Comparison of ENCODE assay signal across 8 cellular contexts in the genomic region with DNA sequence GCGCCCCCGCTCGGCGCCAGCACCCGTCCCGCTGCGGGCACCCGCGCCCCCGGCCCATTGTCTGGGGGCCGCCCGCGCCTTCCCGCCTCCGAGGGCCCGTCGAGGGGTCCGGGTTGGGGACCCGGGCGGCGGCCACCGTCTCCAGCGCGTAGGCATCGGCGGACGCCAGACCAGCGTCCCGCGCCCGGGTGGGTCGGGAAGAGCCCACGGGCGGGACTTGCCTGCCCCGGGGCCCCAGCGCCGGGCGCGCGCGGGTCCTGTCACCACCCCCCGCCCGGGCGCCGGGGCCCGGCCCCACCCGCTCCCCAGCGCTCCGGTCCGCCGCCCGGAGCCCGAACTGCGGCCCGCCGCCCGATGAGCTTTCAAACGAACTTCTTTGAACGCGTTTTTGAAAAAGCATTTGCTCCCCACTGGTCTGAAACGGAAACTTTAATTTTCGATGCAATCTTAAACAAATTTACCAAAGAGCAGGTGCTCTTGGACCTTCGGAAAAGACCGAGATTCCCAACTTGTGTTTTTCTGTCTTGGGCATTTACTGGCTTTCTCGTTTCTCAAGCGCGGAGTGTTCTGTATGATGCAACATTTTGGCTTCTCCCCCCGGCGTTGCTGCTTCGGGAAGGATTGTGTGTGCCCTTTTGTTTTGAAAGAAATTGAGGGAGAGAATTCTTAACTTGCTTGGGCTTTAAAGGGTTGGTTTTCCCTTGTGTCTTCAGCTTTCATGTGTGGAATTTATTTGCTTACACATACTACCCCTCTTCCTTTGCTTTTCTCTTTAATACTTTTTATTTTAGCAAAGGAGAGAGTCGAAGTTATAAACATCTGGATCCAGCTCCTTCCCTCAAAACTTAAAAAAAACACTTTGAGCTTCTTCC. TPM values are rescaled to one million over a fixed set of nuclear protein-coding genes. Genes with fewer than 3 reads are reported as not detected.
DNase-seq lines count a peak whose midpoint lies in the region; ATAC-seq and TF ChIP-seq lines count a peak whose summit lies in the region.

No MANE protein-coding gene starts in this region.

- H3K9ac ChIP-seq in duodenal mucosa (ENCODE audit: low read depth in 1 of 2, low read length in 2 of 2) (peak overlapping the region; percentile 47 to 51), mesenchymal stem cell (ENCODE audit: low read length) (peak overlapping the region; percentile 98)

- peak overlapping the region; percentile 86 to 87 for H3K14ac ChIP-seq in mesenchymal stem cell (ENCODE audit: low read length in 2 of 2)

- intact Hi-C loops in thyroid gland (cut with DNase I): no loop called here

- H3K4ac ChIP-seq in mesenchymal stem cell (ENCODE audit: low read depth in 1 of 2, low read length in 2 of 2): peak overlapping the region; percentile 77 to 87

- H2AK5ac ChIP-seq in mesenchymal stem cell (ENCODE audit: low read length, severe bottlenecking): no peak overlapping the region

- H3K36me3 ChIP-seq in duodenal mucosa (ENCODE audit: control insufficient read depth in 1 of 2, insufficient read depth in 2 of 2, low read length in 2 of 2): no peaks in the 10 kb centered on the region
- H3K36me3 ChIP-seq in mesenchymal stem cell (ENCODE audit: control insufficient read depth in 1 of 2, insufficient read depth in 2 of 2, low read depth in 1 of 2, low read length in 2 of 2): peaks cover 7 to 10% of the 10 kb centered on the region in 2 experiments
- H3K36me3 ChIP-seq in thyroid gland: no peaks in the 10 kb centered on the region

- peak overlapping the region; percentile 67 for H2BK15ac ChIP-seq in mesenchymal stem cell (ENCODE audit: low read depth, poor library complexity, severe bottlenecking)

- H3K36me3 Mint-ChIP-seq in T-helper 17 cell (ENCODE audit: low read depth): peaks cover 3% of the 10 kb centered on the region

- H3K27me3 ChIP-seq in duodenal mucosa (ENCODE audit: control insufficient read depth in 1 of 2, insufficient read depth in 2 of 2, low read length in 2 of 2): peaks cover 6 to 10% of the 10 kb centered on the region in 2 donors
- no peaks in the 10 kb centered on the region for H3K27me3 ChIP-seq in mesenchymal stem cell (ENCODE audit: control insufficient read depth in 1 of 2, insufficient read depth in 1 of 2, low read length in 2 of 2)
- H3K27me3 ChIP-seq in thyroid gland: no peaks in the 10 kb centered on the region

- H3K27ac ChIP-seq in duodenal mucosa (ENCODE audit: low read depth, low read length): peak overlapping the region; percentile 70
- H3K27ac ChIP-seq in mesenchymal stem cell (ENCODE audit: low read length, poor library complexity, severe bottlenecking): peak overlapping the region; percentile 84
- peak overlapping the region; percentile 73 to 92 (median 75) for H3K27ac ChIP-seq in thyroid gland

- peak overlapping the region in 1 of 2 experiments; percentile 93 for H3K23ac ChIP-seq in mesenchymal stem cell (ENCODE audit: low read length in 2 of 2)

- peaks cover 14% of the 10 kb centered on the region for H3K4me1 Mint-ChIP-seq in T-helper 17 cell

- H2AFZ ChIP-seq in mesenchymal stem cell (ENCODE audit: low read depth, low read length): no peak overlapping the region

- H3K4me2 ChIP-seq in mesenchymal stem cell (ENCODE audit: low read length, poor library complexity, severe bottlenecking): peak overlapping the region; percentile 47

- H3K27ac Mint-ChIP-seq in T-helper 17 cell: no peak overlapping the region

- H3K9me3 ChIP-seq in T-helper 17 cell (ENCODE audit: control insufficient read depth, low read length, poor library complexity, severe bottlenecking) (no peaks in the 10 kb centered on the region), duodenal mucosa (ENCODE audit: control insufficient read depth in 1 of 2, low read length in 2 of 2) (no peaks in the 10 kb centered on the region), mesenchymal stem cell (ENCODE audit: control insufficient read depth, low read length) (no peaks in the 10 kb centered on the region), thyroid gland (no peaks in the 10 kb centered on the region)

- peak overlapping the region; percentile 88 for H2BK120ac ChIP-seq in mesenchymal stem cell (ENCODE audit: low read depth, low read length)

- no peak overlapping the region for H2BK12ac ChIP-seq in mesenchymal stem cell (ENCODE audit: low read length in 2 of 2)

- H3K4me3 Mint-ChIP-seq in T-helper 17 cell: peak overlapping the region; percentile 88

- peak overlapping the region; percentile 84 for H2BK5ac ChIP-seq in mesenchymal stem cell (ENCODE audit: low read depth, low read length, poor library complexity, severe bottlenecking)

- peak; percentile 9 for ATAC-seq in GM19397 (IDR thresholded peaks at IDR 0.05; ENCODE audit: unreplicated experiment)
- no peak for ATAC-seq in T-helper 17 cell
- ATAC-seq in HG03139 (IDR thresholded peaks at IDR 0.05; ENCODE audit: unreplicated experiment): no peak

- TF ChIP-seq CTCF in thyroid gland (IDR thresholded peaks at IDR 0.05): no peak

- H3K79me1 ChIP-seq in mesenchymal stem cell (replicated peaks; ENCODE audit: low read length, poor library complexity, severe bottlenecking): no peaks in the 10 kb centered on the region

- peaks cover 12% of the 10 kb centered on the region for H3K27me3 Mint-ChIP-seq in T-helper 17 cell

- no peak for TF ChIP-seq POLR2A in thyroid gland (IDR thresholded peaks at IDR 0.05)

- under 1% methylated on average over 52 of the region's 71 CpGs for WGBS in mesenchymal stem cell
- 0 to 1% methylated on average over 17 to 26 of the region's 71 CpGs for WGBS in thyroid gland, 2 donors

- DNase-seq in CD1c-positive myeloid dendritic cell (ENCODE audit: extremely low spot score): peak; percentile 72
- DNase-seq in KG1 (lab: John Stamatoyannopoulos, UW): peak; percentile 44
- DNase-seq in T-helper 17 cell: peak in 2 of 3 donors; percentile 15 to 30
- DNase-seq in mesenchymal stem cell: peak; percentile 88
- peak; percentile 60 to 61 for DNase-seq in thyroid gland

- peak overlapping the region; percentile 91 to 99 for H3K18ac ChIP-seq in mesenchymal stem cell (ENCODE audit: low read depth in 1 of 2, low read length in 2 of 2)

- peaks cover 10 to 13% of the 10 kb centered on the region in 2 donors for H3K4me1 ChIP-seq in duodenal mucosa (ENCODE audit: control insufficient read depth in 1 of 2, insufficient read depth in 2 of 2, low read length in 2 of 2)
- peaks cover 27% of the 10 kb centered on the region for H3K4me1 ChIP-seq in mesenchymal stem cell (ENCODE audit: control insufficient read depth, insufficient read depth, low read depth, low read length)
- H3K4me1 ChIP-seq in thyroid gland: peaks cover 5 to 13% of the 10 kb centered on the region in 2 donors

- peak overlapping the region; percentile 68 to 80 for H3K4me3 ChIP-seq in duodenal mucosa (ENCODE audit: low read depth in 1 of 2, low read length in 2 of 2)
- H3K4me3 ChIP-seq in mesenchymal stem cell (ENCODE audit: insufficient read depth in 1 of 2, low read depth in 1 of 2, low read length in 2 of 2): peak overlapping the region; percentile 88 to 96
- H3K4me3 ChIP-seq in thyroid gland (replicated peaks in 1 of 3): peak overlapping the region; percentile 28 to 96 (median 60)

- peak overlapping the region; percentile 89 for H4K91ac ChIP-seq in mesenchymal stem cell (ENCODE audit: low read length)

- no peak overlapping the region for H4K8ac ChIP-seq in mesenchymal stem cell (ENCODE audit: low read length)

RNA-seq across cellular contexts. Expression of a gene that starts 0.7 kb away (rescaled TPM):
- total RNA-seq in T-helper 17 cell (1 to 10 TPM; 3.9 to 9.9 TPM), thyroid gland (100 to 1,000 TPM in 2 of 4 donors, 10 to 100 TPM in 2; 53.0 to 151 (median 95.3) TPM)
- polyA plus RNA-seq in mesenchymal stem cell (2013, experiment 1 of 2): 212 TPM
- 219 TPM for polyA plus RNA-seq in mesenchymal stem cell (2013, experiment 2 of 2)

Comparison
In these comparisons a context has a peak if more than half of its experiments do, and no peak if none do; other contexts are left out.
1. DNase-seq: peak in every context shown above with its lines; median percentile 88 in mesenchymal stem cell; 72 in CD1c-positive myeloid dendritic cell; 60 in thyroid gland; 44 in KG1; 22 in T-helper 17 cell.
2. RNA of a gene that starts 0.7 kb away (total RNA-seq): 53.0 to 151 TPM in thyroid gland; 3.9 to 9.9 TPM in T-helper 17 cell; every median in the first group is over 4 times any median in the second.
3. Peak in every context shown above with its lines, with median percentiles within 50 percentile points of each other: H3K27ac ChIP-seq and H3K4me3 ChIP-seq.